In the genomic region with DNA sequence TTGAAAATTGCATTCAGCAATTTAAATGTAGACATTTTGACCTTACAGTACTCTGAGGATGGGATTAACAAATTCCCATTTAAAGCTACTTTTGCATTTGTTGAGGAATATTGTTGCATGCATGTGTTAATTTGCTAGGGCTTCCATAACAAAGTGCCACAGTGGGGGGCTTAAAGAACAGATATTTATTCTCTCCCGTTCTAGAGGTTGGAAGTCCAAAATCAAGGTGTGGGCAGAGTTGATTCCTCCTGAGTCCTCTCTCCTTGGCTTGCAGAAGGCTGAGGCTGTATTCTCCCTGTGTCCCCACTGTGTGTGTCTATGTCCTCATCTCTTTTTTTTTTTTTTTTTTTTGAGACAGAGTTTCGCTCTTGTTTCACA, we compare ENCODE assay signal across 19 cellular contexts. TPM values are rescaled to one million over a fixed set of nuclear protein-coding genes. Genes with fewer than 3 reads are reported as not detected.
DNase-seq lines count a peak whose midpoint lies in the region; ATAC-seq, FAIRE-seq and TF ChIP-seq lines count a peak whose summit lies in the region.
"Had no signal": no experiment of that assay in that cellular context is flagged by ENCODE, and none has a peak within 500 bp of the region (broad histone marks: within the 10 kb centered on the region; RNA-seq: fewer than 3 reads in every experiment).

No MANE protein-coding gene starts in this region.

- peaks cover 10% of the 10 kb centered on the region for H3K27me3 Mint-ChIP-seq in GM23338 (ENCODE audit: insufficient read depth, low read depth, poor library complexity)

- H2BK15ac ChIP-seq in H1 (ENCODE audit: low read length): no peak overlapping the region

- H2BK120ac ChIP-seq in H1 (replicated peaks; ENCODE audit: low read depth, low read length): no peak overlapping the region

- no peak overlapping the region for H3K4me3 Mint-ChIP-seq in GM23338
- H3K4me3 Mint-ChIP-seq: CD14-positive monocyte; CD4-positive, alpha-beta memory T cell had no signal

- POLR2A ChIA-PET in H1 (lab: Charles Lee; ENCODE audit: partially characterized antibody): interaction anchor here (1.5 kb wide), 1 partner anchor 20 kb away, joined by 4 read pairs; no protein-coding TSS in a partner anchor

- H3K4me3 ChIP-seq in GM23338 (no peak overlapping the region), HUES64 (ENCODE audit: low read length) (no peak overlapping the region), H1 (ENCODE audit: extremely low read depth in 1 of 4, insufficient read depth in 2 of 4, low read depth in 3 of 4, low read length in 4 of 4) (no peak overlapping the region)
- H3K4me3 ChIP-seq: BLaER1, GM12878 had no signal

- H3K4me1 ChIP-seq in GM23338 (ENCODE audit: insufficient read depth): peaks cover 18% of the 10 kb centered on the region
- H3K4me1 ChIP-seq in HUES64 (ENCODE audit: insufficient read depth, low read length): peaks cover 17% of the 10 kb centered on the region
- peaks cover 0 to 13% (median 7%) of the 10 kb centered on the region in 4 experiments; a peak in 4 of 7 replicates for H3K4me1 ChIP-seq in H1 (replicated peaks in 1 of 4; ENCODE audit: control insufficient read depth in 3 of 4, insufficient read depth in 4 of 4, low read length in 3 of 4)
- H3K4me1 ChIP-seq: BLaER1 had no signal

- peaks cover 25% of the 10 kb centered on the region for H3K4me1 Mint-ChIP-seq in GM23338
- H3K4me1 Mint-ChIP-seq: CD14-positive monocyte had no signal

- H2BK5ac ChIP-seq in H1 (ENCODE audit: low read depth, low read length): no peak overlapping the region

- H3K9me3 Mint-ChIP-seq in GM23338: no peaks in the 10 kb centered on the region
- H3K9me3 Mint-ChIP-seq: CD4-positive, alpha-beta memory T cell had no signal

- CTCF ChIA-PET in H1 (lab: Charles Lee; ENCODE audit: partially characterized antibody): interaction anchor here (0.9 to 3.4 kb wide), 4 partner anchors 11 to 77 kb away, joined by 3 to 19 read pairs (median 4); no protein-coding TSS in a partner anchor

- H2BK20ac ChIP-seq in H1 (ENCODE audit: low read length): 0 out of 2 replicates have a peak overlapping the region, but pooled peaks have one; percentile 3

- no peak overlapping the region for H2BK12ac ChIP-seq in H1 (ENCODE audit: low read depth, low read length)

- TF ChIP-seq CTCF in GM23338 (conservative IDR thresholded peaks at IDR 0.05; ENCODE audit: low read depth in 2 of 2) (no peak), H1 (IDR thresholded peaks at IDR 0.05; ENCODE audit: control extremely low read depth in 1 of 3, insufficient read depth in 1 of 3, low read depth in 1 of 3, low read length in 3 of 3) (no peak)

- no peak for TF ChIP-seq RAD21 in H1 (IDR thresholded peaks at IDR 0.05 in 1 of 2, conservative IDR thresholded peaks at IDR 0.05 in 1 of 2; ENCODE audit: low read depth in 2 of 2, low read length in 2 of 2)

- no peak for TF ChIP-seq EP300 in H1 (IDR thresholded peaks at IDR 0.05; ENCODE audit: borderline replicate concordance in 1 of 2, low read depth in 2 of 2, low read length in 2 of 2)

- no peak for FAIRE-seq in H1 (lab: Jason Lieb, UNC)
- FAIRE-seq: GM12878, GM19239, HTR-8/SVneo had no signal

- H3K36me3 ChIP-seq in GM23338 (ENCODE audit: insufficient read depth): no peaks in the 10 kb centered on the region
- H3K36me3 ChIP-seq in HUES64 (ENCODE audit: insufficient read depth, low read length): no peaks in the 10 kb centered on the region
- no peaks in the 10 kb centered on the region for H3K36me3 ChIP-seq in H1 (ENCODE audit: control insufficient read depth in 2 of 4, insufficient read depth in 4 of 4, low read length in 3 of 4)
- H3K36me3 ChIP-seq: BLaER1 had no signal

- no peak overlapping the region for H4K91ac ChIP-seq in H1 (replicated peaks; ENCODE audit: insufficient read length, low read length)

- H3K18ac ChIP-seq in H1 (ENCODE audit: extremely low read depth, low read length): no peak overlapping the region

- TF ChIP-seq POLR2A in H1 (IDR thresholded peaks at IDR 0.05; ENCODE audit: control extremely low read depth in 1 of 2, low read depth in 2 of 2, low read length in 2 of 2): no peak

- H3K9me2 ChIP-seq in GM23338 (ENCODE audit: insufficient read depth): no peaks in the 10 kb centered on the region

- H3K9ac ChIP-seq in HUES64 (ENCODE audit: low read depth, low read length) (no peak overlapping the region), H1 (replicated peaks in 1 of 4; ENCODE audit: extremely low read depth in 1 of 4, low read depth in 3 of 4, low read length in 3 of 4) (no peak overlapping the region)
- H3K9ac ChIP-seq: BLaER1 had no signal

- H3K79me2 ChIP-seq in GM23338 (replicated peaks; ENCODE audit: insufficient read depth) (no peaks in the 10 kb centered on the region), H1 (ENCODE audit: control insufficient read depth in 1 of 2, insufficient read depth in 2 of 2, low read length in 2 of 2) (no peaks in the 10 kb centered on the region)

- H3F3A ChIP-seq in GM23338 (replicated peaks; ENCODE audit: low read depth): no peaks in the 10 kb centered on the region; the same call in 1 of the 2 replicates

- no peak overlapping the region for H3K56ac ChIP-seq in H1 (replicated peaks; ENCODE audit: insufficient read length, low read depth, low read length)

- H2AK5ac ChIP-seq in H1 (ENCODE audit: low read depth, low read length): no peak overlapping the region

- H2AFZ ChIP-seq in GM23338: no peak overlapping the region
- no peak overlapping the region for H2AFZ ChIP-seq in H1 (ENCODE audit: low read length)

- no peak overlapping the region for H3K14ac ChIP-seq in H1 (ENCODE audit: insufficient read length)

- no peak overlapping the region for H4K8ac ChIP-seq in H1 (ENCODE audit: extremely low read depth, insufficient read depth, low read length)

- H3K23ac ChIP-seq in H1 (ENCODE audit: insufficient read length): no peak overlapping the region

- DNase-seq in GM23338 (ENCODE audit: low spot score): peak; percentile 62
- no peak for DNase-seq in H1 (ENCODE audit: low read depth in 1 of 2, low spot score in 2 of 2)
- DNase-seq in nucleus accumbens (lab: John Stamatoyannopoulos, UW): no peak
- DNase-seq in activated CD4-positive, alpha-beta T cell treated with anti-CD3 and anti-CD28 coated beads for 48 hours: no peak
- DNase-seq in islet precursor cell: no peak
- DNase-seq: 8988T; CD4-positive, alpha-beta memory T cell; DMS153; DMS79; GOT3; HCEC 1CT; KG1 had no signal

- peak; percentile 77 for ATAC-seq in GM23338
- no peak for ATAC-seq in GM21619 (IDR thresholded peaks at IDR 0.05; ENCODE audit: unreplicated experiment)
- ATAC-seq: GM12878 had no signal

- no peak overlapping the region for H3K4ac ChIP-seq in H1 (replicated peaks; ENCODE audit: insufficient read length, low read depth, low read length)

- H3K4me2 ChIP-seq in GM23338: 0 out of 2 replicates have a peak overlapping the region, but pooled peaks have one; percentile 60
- no peak overlapping the region; a peak in 1 of 4 replicates for H3K4me2 ChIP-seq in H1 (ENCODE audit: insufficient read depth in 1 of 2, low read depth in 2 of 2, low read length in 2 of 2)
- H3K4me2 ChIP-seq: BLaER1 had no signal

- 59% methylated on average over 2 of the region's 2 CpGs for WGBS in HUES64
- WGBS in H1 (ENCODE audit: extremely low coverage in 1 of 2, insufficient coverage in 1 of 2, insufficient read length in 1 of 2, insufficient replicate concordance in 2 of 2, low coverage in 1 of 2, low lambda C conversion rate in 2 of 2, missing lambda C conversion rate in 1 of 2), 2 experiments: 14% methylated on average over 1 of the region's 2 CpGs; no CpG with 5 or more reads in 1 of the 2 experiments

- H3K9me3 ChIP-seq in HUES64 (ENCODE audit: insufficient read depth, low read depth, low read length) (no peaks in the 10 kb centered on the region), H1 (ENCODE audit: insufficient read depth in 2 of 2, low read depth in 1 of 2, low read length in 1 of 2) (no peaks in the 10 kb centered on the region)
- H3K9me3 ChIP-seq: BLaER1 had no signal

- H3K36me3 Mint-ChIP-seq in GM23338 (ENCODE audit: low read depth): no peaks in the 10 kb centered on the region
- H3K36me3 Mint-ChIP-seq: CD14-positive monocyte; CD4-positive, alpha-beta memory T cell had no signal

- H3K23me2 ChIP-seq in H1 (ENCODE audit: low read depth, low read length): no peaks in the 10 kb centered on the region

- H3K27ac Mint-ChIP-seq in GM23338: no peak overlapping the region
- H3K27ac Mint-ChIP-seq: CD14-positive monocyte; CD4-positive, alpha-beta memory T cell had no signal

- H3K27ac ChIP-seq in GM23338 (ENCODE audit: low read depth) (0 out of 2 replicates have a peak overlapping the region, but pooled peaks have one; percentile 51), HUES64 (ENCODE audit: low read depth, low read length) (peak overlapping the region; percentile 80; the same call in 1 of the 2 replicates), H1 (ENCODE audit: low read depth, low read length) (no peak overlapping the region)
- H3K27ac ChIP-seq: BLaER1 had no signal

- H4K20me1 ChIP-seq in GM23338 (replicated peaks; ENCODE audit: insufficient read depth): no peaks in the 10 kb centered on the region
- no peaks in the 10 kb centered on the region for H4K20me1 ChIP-seq in H1 (replicated peaks in 1 of 2; ENCODE audit: control insufficient read depth in 1 of 2, insufficient read depth in 2 of 2, low read length in 2 of 2)
- H4K20me1 ChIP-seq: BLaER1 had no signal

- H3K27me3 ChIP-seq in GM23338 (ENCODE audit: insufficient read depth) (no peaks in the 10 kb centered on the region), HUES64 (ENCODE audit: insufficient read depth, low read length) (no peaks in the 10 kb centered on the region), H1 (replicated peaks in 1 of 4; ENCODE audit: control insufficient read depth in 3 of 4, extremely low read depth in 1 of 4, insufficient read depth in 3 of 4, low read length in 3 of 4) (no peaks in the 10 kb centered on the region)
- H3K27me3 ChIP-seq: BLaER1 had no signal

- no peaks in the 10 kb centered on the region for H3K79me1 ChIP-seq in H1 (ENCODE audit: low read depth, low read length)

- H4K5ac ChIP-seq in H1 (ENCODE audit: insufficient read length, low read depth, low read length): no peak overlapping the region

TF ChIP-seq in H1, 55 proteins besides CTCF, POLR2A, EP300 and RAD21 (continues in another document):
- TF ChIP-seq SAP30 (IDR thresholded peaks at IDR 0.05; ENCODE audit: insufficient read depth, insufficient replicate concordance, low read length) (no peak), POU5F1 (IDR thresholded peaks at IDR 0.05; ENCODE audit: low read depth, low read length) (peak; percentile 74)

RNA-seq across cellular contexts. Expression of gene CDK20, which starts 51.8 kb away (rescaled TPM):
- 3.2 and 3.6 TPM in 2 replicates for total RNA-seq in GM23338 (2014; rRNA removed; shearing (Covaris generic))
- 2.1 and 2.5 TPM in 2 replicates for polyA plus RNA-seq in GM23338 (2016; fragmentation: Nextera tagmentation; extraction: Ambion mirVana)
- 3.1 TPM for polyA plus RNA-seq in HUES64 (2013, experiment 1 of 2)
- polyA plus RNA-seq in HUES64 (2013, experiment 2 of 2): 3.0 TPM
- total RNA-seq in H1 (2021; fragmentation: NEBNext Ultra II Directional; extraction: Animal tissue kit (Norgen Biotek cat#: 25700)): 3.9 and 4.1 TPM in 2 replicates
- polyA plus RNA-seq in H1 (2011; rRNA removed): 7.8 and 8.5 TPM in 2 replicates
- 10.2 TPM for polyA plus RNA-seq in H1 (2011; cell fraction: cytosol; rRNA removed)
- polyA plus RNA-seq in H1 (2011; cell fraction: nucleus; rRNA removed): 15.5 TPM
- polyA plus RNA-seq in H1 (2012, experiment 1 of 2): 5.3 to 6.4 TPM (median 5.5 TPM) in 4 replicates
- polyA plus RNA-seq in H1 (2012, experiment 2 of 2): 4.4 TPM
- 2.5 TPM for polyA plus RNA-seq in H1 (2013, experiment 1 of 2)
- 2.1 TPM for polyA plus RNA-seq in H1 (2013, experiment 2 of 2)
- 5.5 and 6.0 TPM in 2 replicates for polyA minus RNA-seq in H1 (2011; rRNA and poly(A)+ RNA removed)
- 4.8 TPM for polyA minus RNA-seq in H1 (2011; cell fraction: cytosol; rRNA and poly(A)+ RNA removed)
- 3.2 TPM for polyA minus RNA-seq in H1 (2011; cell fraction: nucleus; rRNA and poly(A)+ RNA removed)
